16 cellular contexts compared by ENCODE assay signal in the genomic region with DNA sequence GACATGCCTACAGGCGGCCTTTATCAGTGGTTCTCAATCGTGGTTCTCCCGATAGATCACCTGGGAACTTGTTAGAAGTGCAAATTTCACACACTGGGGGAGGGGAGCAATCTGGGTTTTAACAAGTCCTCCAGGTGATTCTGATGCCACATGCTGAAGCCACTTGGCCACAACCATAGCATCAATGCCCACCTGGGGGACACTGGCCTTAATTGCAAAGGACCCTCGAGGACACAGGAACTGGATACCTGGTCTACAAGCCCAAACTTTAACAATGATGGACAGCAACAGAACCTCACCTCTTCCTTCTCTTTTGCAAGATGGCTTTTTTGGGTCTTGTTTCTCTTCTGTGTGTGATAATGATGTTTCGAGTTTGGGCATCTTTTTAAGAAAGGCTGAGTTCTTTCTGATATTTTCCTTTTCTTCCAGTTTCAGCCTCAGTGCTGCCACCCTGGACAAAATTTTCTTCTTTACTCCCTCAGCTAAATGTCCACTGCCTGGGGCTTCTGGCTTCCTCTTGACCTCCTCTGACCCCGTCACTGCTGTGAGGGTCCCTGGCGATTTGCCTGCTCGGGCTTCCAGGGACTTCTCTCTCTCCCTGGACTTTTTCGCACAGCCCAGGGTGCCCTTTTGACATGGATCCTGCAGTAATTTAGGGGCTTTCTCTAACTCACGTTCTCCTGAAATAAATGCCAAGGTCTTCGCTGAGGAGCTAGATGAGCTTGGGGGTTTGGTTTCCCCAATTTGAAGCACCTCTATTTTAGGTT.
A peak's percentile ranks its signal among the peaks of the same experiment; 100 is the strongest.
DNase-seq lines count a peak whose midpoint lies in the region; ATAC-seq and TF ChIP-seq lines count a peak whose summit lies in the region.
"Had no signal": no experiment of that assay in that cellular context is flagged by ENCODE, and none has a peak within 500 bp of the region (broad histone marks: within the 10 kb centered on the region; RNA-seq: fewer than 3 reads in every experiment).

No MANE protein-coding gene starts in this region.

- H3K27ac Mint-ChIP-seq in naive B cell: peak overlapping the region; percentile 94 to 99 (median 98)
- no peak overlapping the region for H3K27ac Mint-ChIP-seq in H9
- H3K27ac Mint-ChIP-seq: stimulated activated effector memory CD8-positive, alpha-beta T cell treated with anti-CD3 and anti-CD28 coated beads, Interleukin-12 subunit alpha, Interleukin-12 subunit beta, amount 100 ng/mL, for 72 hours had no signal

- H2AK5ac ChIP-seq in H9 (ENCODE audit: insufficient read length, low read length): no peak overlapping the region

- H3K4me3 ChIP-seq in foreskin fibroblast (ENCODE audit: low read depth in 1 of 2, low read length in 2 of 2): no peak overlapping the region
- H3K4me3 ChIP-seq: gastrocnemius medialis, pancreas had no signal

- no peak overlapping the region for H3T11ph ChIP-seq in H9 (ENCODE audit: low read length)

- no peaks in the 10 kb centered on the region for H3K27me3 ChIP-seq in H9 (ENCODE audit: insufficient read depth, low read length)
- H3K27me3 ChIP-seq: gastrocnemius medialis, pancreas had no signal

- no peak overlapping the region for H2BK12ac ChIP-seq in H9 (ENCODE audit: insufficient read length, low read depth, low read length)

- H3K4me3 Mint-ChIP-seq in naive B cell (peak overlapping the region in 7 of 8 donors; percentile 9 to 77 (median 50)), H9 (no peak overlapping the region)

- no peaks in the 10 kb centered on the region for H3K23me2 ChIP-seq in H9 (ENCODE audit: insufficient read length, low read depth, low read length, poor library complexity, severe bottlenecking)

- no peak overlapping the region for H2BK120ac ChIP-seq in H9 (ENCODE audit: low read depth, low read length, poor library complexity, severe bottlenecking)

- H3K9me3 Mint-ChIP-seq in naive B cell: no peaks in the 10 kb centered on the region
- H3K9me3 Mint-ChIP-seq in H9: no peaks in the 10 kb centered on the region; a peak in 1 of 5 replicates
- H3K9me3 Mint-ChIP-seq: activated CD4-positive, alpha-beta T cell treated with anti-CD3 and anti-CD28 coated beads, Interleukin-2, amount 10 ng/mL, durations not matched to agents 24 days and 14 days; stimulated activated effector memory CD8-positive, alpha-beta T cell treated with anti-CD3 and anti-CD28 coated beads, Interleukin-12 subunit alpha, Interleukin-12 subunit beta, amount 100 ng/mL, for 72 hours had no signal

- H2BK5ac ChIP-seq in H9 (ENCODE audit: insufficient read length, low read length): no peak overlapping the region

- H3K23ac ChIP-seq in H9 (ENCODE audit: insufficient read length, low read depth, low read length): no peak overlapping the region

- H2BK20ac ChIP-seq in H9 (ENCODE audit: low read depth, low read length, poor library complexity, severe bottlenecking): no peak overlapping the region

- H3K56ac ChIP-seq in H9 (ENCODE audit: insufficient read length, low read depth, low read length): no peak overlapping the region

- peaks cover 6% of the 10 kb centered on the region for H3K4me1 ChIP-seq in H9 (ENCODE audit: insufficient read depth, low read length)

- H3K14ac ChIP-seq in H9 (ENCODE audit: insufficient read depth, low read length): no peak overlapping the region

- no peak overlapping the region for H3K27ac ChIP-seq in H9 (ENCODE audit: insufficient read length, low read depth, low read length)
- H3K27ac ChIP-seq: gastrocnemius medialis, pancreas had no signal

- no peak overlapping the region for H3K4ac ChIP-seq in H9 (ENCODE audit: low read depth, low read length)

- TF ChIP-seq CTCF in H9 (conservative IDR thresholded peaks at IDR 0.05) (no peak), foreskin fibroblast (IDR thresholded peaks at IDR 0.05; ENCODE audit: low read depth, low read length) (no peak)

- H2BK15ac ChIP-seq in H9 (ENCODE audit: low read depth, low read length): no peak overlapping the region

- peak; percentile 19 for ATAC-seq in GM18511 (IDR thresholded peaks at IDR 0.05; ENCODE audit: unreplicated experiment)
- ATAC-seq in GM21528 (IDR thresholded peaks at IDR 0.05; ENCODE audit: low FRiP score, unreplicated experiment): peak; percentile 10
- ATAC-seq in HG03139 (IDR thresholded peaks at IDR 0.05; ENCODE audit: unreplicated experiment): peak; percentile 5
- no peak for ATAC-seq in naive B cell (ENCODE audit: low read depth in 2 of 2)
- ATAC-seq: gastrocnemius medialis had no signal

- no peaks in the 10 kb centered on the region for H3K79me2 ChIP-seq in H9 (ENCODE audit: insufficient read depth, low read length)

- no peaks in the 10 kb centered on the region for H3K9me3 ChIP-seq in H9 (ENCODE audit: control insufficient read depth, low read depth, low read length)
- H3K9me3 ChIP-seq: gastrocnemius medialis, pancreas, SK-N-SH had no signal

- no peak overlapping the region for H4K8ac ChIP-seq in H9 (replicated peaks; ENCODE audit: insufficient read length, low read depth, low read length)

- H3K4me1 Mint-ChIP-seq in naive B cell (peaks cover 42 to 66% (median 51%) of the 10 kb centered on the region in 3 donors), H9 (peaks cover 26 to 36% of the 10 kb centered on the region in 2 experiments)

- H3K9ac ChIP-seq in H9 (ENCODE audit: extremely low read depth, insufficient read length, low read length): no peak overlapping the region
- H3K9ac ChIP-seq: SK-N-SH had no signal

- no peak overlapping the region for H4K5ac ChIP-seq in H9 (ENCODE audit: insufficient read length, low read depth, low read length)

- H3K27me3 Mint-ChIP-seq in naive B cell (no peaks in the 10 kb centered on the region), H9 (ENCODE audit: low read depth) (peaks cover 14% of the 10 kb centered on the region)

- H4K20me1 ChIP-seq in H9 (ENCODE audit: control insufficient read depth, insufficient read depth, insufficient read length): no peaks in the 10 kb centered on the region

- DNase-seq in naive B cell: no peak
- no peak for DNase-seq in H9
- no peak for DNase-seq in globus pallidus (ENCODE audit: low spot score)
- no peak for DNase-seq in foreskin fibroblast
- DNase-seq in NCI-H82 (lab: John Stamatoyannopoulos, UW): no peak
- DNase-seq: COR-L47, gastrocnemius medialis, H7, left colon, pancreas, SK-N-SH had no signal

- H4K91ac ChIP-seq in H9 (ENCODE audit: insufficient read length, low read depth, low read length): no peak overlapping the region

- no peak overlapping the region for H2AFZ ChIP-seq in H9 (ENCODE audit: low read length)

- H3K4me2 ChIP-seq in H9 (ENCODE audit: insufficient read depth, insufficient read length, low read length): no peak overlapping the region
- H3K4me2 ChIP-seq: SK-N-SH had no signal

- no CpG with 5 or more reads among the region's 11 CpGs for WGBS in H9 (ENCODE audit: extremely low coverage, insufficient read length, low lambda C conversion rate)

- H3K18ac ChIP-seq in H9 (ENCODE audit: insufficient read length, low read depth, low read length): no peak overlapping the region

- no peaks in the 10 kb centered on the region for H3K79me1 ChIP-seq in H9 (ENCODE audit: insufficient read depth, low read depth, low read length, poor library complexity, severe bottlenecking)

- H3K36me3 Mint-ChIP-seq in naive B cell: no peaks in the 10 kb centered on the region
- H3K36me3 Mint-ChIP-seq in H9 (ENCODE audit: insufficient read depth in 1 of 3, low read depth in 3 of 3): 0 out of 7 replicates have a peak, but pooled peaks cover 0 to 3% (median 0%) of the 10 kb centered on the region in 3 experiments
- H3K36me3 Mint-ChIP-seq: stimulated activated effector memory CD8-positive, alpha-beta T cell treated with anti-CD3 and anti-CD28 coated beads, Interleukin-12 subunit alpha, Interleukin-12 subunit beta, amount 100 ng/mL, for 72 hours had no signal

Comparison
In these comparisons a context has a peak if more than half of its experiments do, and no peak if none do; other contexts are left out.
1. ATAC-seq: peak in GM18511 (single experiment), GM21528 (single experiment) and HG03139 (single experiment); none in naive B cell (0 of 2).
2. H3K27ac Mint-ChIP-seq: peak in naive B cell (6 of 6); none in H9 (0 of 3).
3. H3K4me3 Mint-ChIP-seq: peak in naive B cell (7 of 8); none in H9 (0 of 2).